8 cellular contexts compared by ENCODE assay signal in the genomic region with DNA sequence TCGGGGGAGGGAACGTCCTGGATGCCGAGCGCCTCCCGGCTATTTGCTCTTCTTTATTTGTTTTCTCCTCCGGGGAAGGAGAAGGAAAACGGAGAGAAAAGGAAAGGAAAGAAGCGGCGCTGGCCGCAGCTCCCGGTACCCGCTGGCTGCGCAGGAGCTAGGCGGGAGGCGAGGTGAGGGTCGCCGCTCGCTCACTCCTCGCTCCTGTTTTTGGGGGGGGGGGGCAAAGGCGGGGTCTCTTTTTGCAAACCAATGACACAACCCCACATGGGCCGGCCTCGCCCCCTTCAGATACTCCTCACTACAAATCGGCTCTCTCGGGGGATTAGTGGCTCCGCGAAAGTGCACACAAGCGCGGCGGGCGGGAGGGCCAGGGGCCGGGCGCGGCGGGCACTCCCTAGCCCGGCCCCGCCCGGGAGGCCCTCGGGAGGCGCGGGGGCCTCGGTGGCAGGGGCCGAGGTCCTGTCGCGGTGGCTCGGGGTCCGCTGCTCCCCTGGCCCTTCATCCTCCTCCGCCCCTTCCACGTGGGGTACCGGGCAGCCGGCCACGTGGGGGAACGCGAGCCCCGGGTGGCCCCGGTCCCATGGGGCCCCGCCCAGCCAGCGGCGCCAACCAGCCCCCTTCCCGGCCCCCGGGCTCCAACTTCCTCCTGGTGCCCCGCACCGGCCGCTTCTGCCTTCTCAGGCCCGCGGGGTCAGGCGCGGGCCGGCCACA. TPM values are rescaled to one million over a fixed set of nuclear protein-coding genes. Genes with fewer than 3 reads are reported as not detected.
A peak's percentile ranks its signal among the peaks of the same experiment; 100 is the strongest.
DNase-seq lines count a peak whose midpoint lies in the region; ATAC-seq, FAIRE-seq and TF ChIP-seq lines count a peak whose summit lies in the region.

No MANE protein-coding gene starts in this region.

- H3K27me3 ChIP-seq in neutrophil, result peaks cover 21% of the 10 kb centered on the region

- 0 to 1% (median 1%) methylated on average over 44 to 68 of the region's 68 CpGs for WGBS in adipose tissue, 3 donors

- no peaks in the 10 kb centered on the region for H3K36me3 ChIP-seq in neutrophil

- peaks cover 30 to 32% of the 10 kb centered on the region in 2 experiments for H3K4me1 ChIP-seq in neutrophil (ENCODE audit: control insufficient read depth in 1 of 2, insufficient read depth in 1 of 2, low read depth in 1 of 2, low read length in 1 of 2)

- peak; percentile 91 for DNase-seq in CD1c-positive myeloid dendritic cell (ENCODE audit: extremely low spot score)
- DNase-seq in H54 (ENCODE audit: insufficient read length, low spot score), result peak; percentile 84
- DNase-seq in NCI-H69 (lab: John Stamatoyannopoulos, UW), result peak; percentile 89
- DNase-seq in Right ventricle myocardium inferior (ENCODE audit: missing footprints), result peak; percentile 89

- TF ChIP-seq POLR2A in H54 (IDR thresholded peaks at IDR 0.05; ENCODE audit: low read depth, low read length), result 0 out of 2 replicates have a peak, but pooled peaks have one; percentile 6

- peak; percentile 76 for ATAC-seq in Right ventricle myocardium inferior
- ATAC-seq in HG02840 (IDR thresholded peaks at IDR 0.05; ENCODE audit: low FRiP score, unreplicated experiment), result no peak
- no peak for ATAC-seq in GM18870 (IDR thresholded peaks at IDR 0.05; ENCODE audit: unreplicated experiment)

- H3K9me3 ChIP-seq in neutrophil, result no peaks in the 10 kb centered on the region

- intact Hi-C loops in Right ventricle myocardium inferior (cut with DNase I), result loop anchor here (1.0 to 2.0 kb wide), 3 partner anchors 78 to 172 kb away; no protein-coding TSS in a partner anchor

- H3K27ac ChIP-seq in adipose tissue (ENCODE audit: low read depth, low read length) (peak overlapping the region; percentile 42), neutrophil (peak overlapping the region; percentile 94)

- peak overlapping the region; percentile 80 to 83 for H3K4me3 ChIP-seq in neutrophil (ENCODE audit: low read depth in 1 of 2, low read length in 1 of 2)

- no peak for FAIRE-seq in H54 (lab: Jason Lieb, UNC)

- TF ChIP-seq CTCF in neutrophil (IDR thresholded peaks at IDR 0.05), result peak; percentile 76

RNA-seq across cellular contexts. Expression of a gene that starts 0.7 kb away (rescaled TPM):
- 10 to 100 TPM; 18.9 to 29.8 (median 29.5) TPM for polyA plus RNA-seq in adipose tissue
- 31.3 TPM for total RNA-seq in Right ventricle myocardium inferior
